10 cellular contexts compared by ENCODE assay signal in genomic region chr3:72155391-72156064, GRCh38.
DNase-seq lines count a peak whose midpoint lies in the region; ATAC-seq and TF ChIP-seq lines count a peak whose summit lies in the region.
"Had no signal": no experiment of that assay in that cellular context is flagged by ENCODE, and none has a peak within 500 bp of the region (broad histone marks: within the 10 kb centered on the region; RNA-seq: fewer than 3 reads in every experiment).

No MANE protein-coding gene starts in this region.

- TF ChIP-seq CTCF in epithelial cell of proximal tubule (conservative IDR thresholded peaks at IDR 0.05; ENCODE audit: low read depth, low read length), result no peak
- no peak for TF ChIP-seq CTCF in nephron progenitor cell (IDR thresholded peaks at IDR 0.05)

- H3K4me3 ChIP-seq in ACC112 (ENCODE audit: low read depth, low read length), result no peak overlapping the region
- H3K4me3 ChIP-seq in epithelial cell of proximal tubule (ENCODE audit: low read depth, low read length), result no peak overlapping the region

- H3K27me3 Mint-ChIP-seq in nephron progenitor cell (ENCODE audit: low read depth, poor library complexity), result peaks cover 12% of the 10 kb centered on the region
- no peaks in the 10 kb centered on the region for H3K27me3 Mint-ChIP-seq in T-helper 2 cell treated with Interferon-gamma antibody and Interleukin-4, amounts not matched to agents 5 μg/mL and 100 μg/mL, for 36 hours (ENCODE audit: low read depth)

- no peaks in the 10 kb centered on the region for H3K79me2 ChIP-seq in ACC112 (ENCODE audit: control insufficient read depth, insufficient read depth, low read length, unreplicated experiment)

- H3K27ac Mint-ChIP-seq in nephron progenitor cell, result peak overlapping the region; percentile 62
- no peak overlapping the region for H3K27ac Mint-ChIP-seq in T-helper 2 cell treated with Interferon-gamma antibody and Interleukin-4, amounts not matched to agents 5 μg/mL and 100 μg/mL, for 36 hours

- peaks cover 16% of the 10 kb centered on the region for H3K9me3 Mint-ChIP-seq in nephron progenitor cell
- H3K9me3 Mint-ChIP-seq in T-helper 2 cell treated with Interferon-gamma antibody and Interleukin-4, amounts not matched to agents 5 μg/mL and 100 μg/mL, for 36 hours, result no peaks in the 10 kb centered on the region

- peak overlapping the region; percentile 28 for H2AFZ ChIP-seq in ACC112 (ENCODE audit: low read length, unreplicated experiment)

- peaks cover 77% of the 10 kb centered on the region for H3K4me1 Mint-ChIP-seq in nephron progenitor cell
- peaks cover 2% of the 10 kb centered on the region for H3K4me1 Mint-ChIP-seq in T-helper 2 cell treated with Interferon-gamma antibody and Interleukin-4, amounts not matched to agents 5 μg/mL and 100 μg/mL, for 36 hours (ENCODE audit: low read depth)

- H3K27me3 ChIP-seq in ACC112 (ENCODE audit: insufficient read depth, low read length), result no peaks in the 10 kb centered on the region
- H3K27me3 ChIP-seq: neutrophil had no signal

- DNase-seq in NCI-H82 treated with DMSO at 0.1 percent for 48 hours (lab: John Stamatoyannopoulos, UW; ENCODE audit: unreplicated experiment) (peak; percentile 71), epithelial cell of proximal tubule (ENCODE audit: low read depth) (peak; percentile 39), nephron progenitor cell (no peak), OCI-M2 (lab: John Stamatoyannopoulos, UW; ENCODE audit: unreplicated experiment) (no peak), SKM-1 (lab: John Stamatoyannopoulos, UW; ENCODE audit: unreplicated experiment) (no peak)
- no peak for DNase-seq in T-helper 2 cell treated with Interferon-gamma antibody and Interleukin-4, amounts not matched to agents 5 μg/mL and 100 μg/mL, for 36 hours (ENCODE audit: low spot score)
- DNase-seq: activated CD8-positive, alpha-beta memory T cell treated with anti-CD3 and anti-CD28 coated beads, Interleukin-2, amount 50 U/mL, for 4 hours had no signal

- ATAC-seq in GM19467 (IDR thresholded peaks at IDR 0.05; ENCODE audit: unreplicated experiment), result no peak

- H3K4me3 Mint-ChIP-seq in nephron progenitor cell, result peak overlapping the region; percentile 59
- H3K4me3 Mint-ChIP-seq in T-helper 2 cell treated with Interferon-gamma antibody and Interleukin-4, amounts not matched to agents 5 μg/mL and 100 μg/mL, for 36 hours, result no peak overlapping the region

- H3K4me1 ChIP-seq in ACC112 (ENCODE audit: control insufficient read depth, insufficient read depth, low read length, unreplicated experiment), result peaks cover 20% of the 10 kb centered on the region

- no peaks in the 10 kb centered on the region for H3K36me3 ChIP-seq in ACC112 (ENCODE audit: insufficient read depth, low read length)
- H3K36me3 ChIP-seq: neutrophil had no signal

- H3K36me3 Mint-ChIP-seq in nephron progenitor cell (ENCODE audit: low read depth), result no peaks in the 10 kb centered on the region
- no peaks in the 10 kb centered on the region for H3K36me3 Mint-ChIP-seq in T-helper 2 cell treated with Interferon-gamma antibody and Interleukin-4, amounts not matched to agents 5 μg/mL and 100 μg/mL, for 36 hours (ENCODE audit: low read depth)

- peak overlapping the region; percentile 71 for H3K27ac ChIP-seq in ACC112 (ENCODE audit: low read depth, low read length)
- H3K27ac ChIP-seq: neutrophil had no signal

Comparison
In these comparisons a context has a peak if more than half of its experiments do, and no peak if none do; other contexts are left out.
1. DNase-seq: peak in NCI-H82 treated with DMSO at 0.1 percent for 48 hours (single experiment) and epithelial cell of proximal tubule (single experiment); none in nephron progenitor cell (single experiment), OCI-M2 (single experiment), SKM-1 (single experiment) and T-helper 2 cell treated with Interferon-gamma antibody and Interleukin-4, amounts not matched to agents 5 μg/mL and 100 μg/mL, for 36 hours (single experiment).